In genomic region chr19:10971107-10971715, GRCh38 we compare ENCODE assay signal across 20 cellular contexts.
"Had no signal": no experiment of that assay in that cellular context is flagged by ENCODE, and none has a peak within 500 bp of the region (broad histone marks: within the 10 kb centered on the region; RNA-seq: fewer than 3 reads in every experiment).

No MANE protein-coding gene starts in this region.

- H3K27ac ChIP-seq: foreskin keratinocyte, left lung, spleen, uterus had no signal

- H3K36me3 Mint-ChIP-seq: activated CD8-positive, alpha-beta memory T cell treated with anti-CD3 and anti-CD28 coated beads, Interleukin-2, amount 10 ng/mL, durations not matched to agents 7 days and 5 days; activated naive CD8-positive, alpha-beta T cell had no signal

- H3K36me3 ChIP-seq: left lung, thyroid gland, uterus had no signal

- H3K27ac Mint-ChIP-seq: activated CD4-positive, alpha-beta memory T cell treated with anti-CD3 and anti-CD28 coated beads, Interleukin-2, amount 10 ng/mL, durations not matched to agents 7 days and 5 days; activated CD4-positive, alpha-beta T cell treated with anti-CD3 and anti-CD28 coated beads for 36 hours; activated CD8-positive, alpha-beta memory T cell treated with anti-CD3 and anti-CD28 coated beads, Interleukin-2, amount 10 ng/mL, durations not matched to agents 7 days and 5 days; activated naive CD8-positive, alpha-beta T cell; dendritic cell treated with granulocyte-macrophage colony-stimulating factor and Interleukin-4, amounts not matched to agents 40 ng/mL and 50 ng/mL, for 4 days had no signal

- H3K9me3 ChIP-seq: left lung, spleen, thyroid gland, uterus had no signal

- H3K4me3 ChIP-seq: left lung, spleen, thyroid gland, uterus had no signal

- H3K27me3 ChIP-seq: foreskin keratinocyte, left lung, spleen, thyroid gland, uterus had no signal

- H3K9me3 Mint-ChIP-seq: activated CD4-positive, alpha-beta memory T cell treated with anti-CD3 and anti-CD28 coated beads, Interleukin-2, amount 10 ng/mL, durations not matched to agents 7 days and 5 days; dendritic cell treated with granulocyte-macrophage colony-stimulating factor and Interleukin-4, amounts not matched to agents 40 ng/mL and 50 ng/mL, for 4 days; nephron had no signal

- H3K4me1 ChIP-seq: foreskin keratinocyte had no signal

- H3K4me3 Mint-ChIP-seq: activated CD4-positive, alpha-beta memory T cell treated with anti-CD3 and anti-CD28 coated beads, Interleukin-2, amount 10 ng/mL, durations not matched to agents 7 days and 5 days; activated CD4-positive, alpha-beta T cell treated with anti-CD3 and anti-CD28 coated beads for 36 hours; activated CD8-positive, alpha-beta memory T cell treated with anti-CD3 and anti-CD28 coated beads, Interleukin-2, amount 10 ng/mL, durations not matched to agents 7 days and 5 days; activated naive CD8-positive, alpha-beta T cell; dendritic cell treated with granulocyte-macrophage colony-stimulating factor and Interleukin-4, amounts not matched to agents 40 ng/mL and 50 ng/mL, for 4 days; nephron; stimulated activated naive B cell treated with anti-CD40 and anti-IgM and Interleukin-4, amounts not matched to agents 10 μg/mL and 1 μg/mL and 100 μg/mL, for 72 hours; WTC11 had no signal

- H3K27me3 Mint-ChIP-seq: activated CD4-positive, alpha-beta memory T cell treated with anti-CD3 and anti-CD28 coated beads, Interleukin-2, amount 10 ng/mL, durations not matched to agents 7 days and 5 days; activated CD4-positive, alpha-beta T cell treated with anti-CD3 and anti-CD28 coated beads for 36 hours; activated CD8-positive, alpha-beta memory T cell treated with anti-CD3 and anti-CD28 coated beads, Interleukin-2, amount 10 ng/mL, durations not matched to agents 7 days and 5 days; activated naive CD8-positive, alpha-beta T cell; dendritic cell treated with granulocyte-macrophage colony-stimulating factor and Interleukin-4, amounts not matched to agents 40 ng/mL and 50 ng/mL, for 4 days; stimulated activated naive B cell treated with anti-CD40 and anti-IgM and Interleukin-4, amounts not matched to agents 10 μg/mL and 1 μg/mL and 100 μg/mL, for 72 hours had no signal

- DNase-seq: activated CD4-positive, alpha-beta memory T cell treated with anti-CD3 and anti-CD28 coated beads, Interleukin-2, amount 10 ng/mL, durations not matched to agents 7 days and 5 days; activated CD4-positive, alpha-beta T cell treated with anti-CD3 and anti-CD28 coated beads for 36 hours; activated CD8-positive, alpha-beta memory T cell treated with anti-CD3 and anti-CD28 coated beads, Interleukin-2, amount 10 ng/mL, durations not matched to agents 7 days and 5 days; effector memory CD4-positive, alpha-beta T cell; foreskin keratinocyte; hypothalamus; islet precursor cell; left lung; midbrain; nucleus accumbens; retina; spleen; stimulated activated CD4-positive, alpha-beta T cell treated with anti-CD3 and anti-CD28 coated beads, Interleukin-4, amount 100 ng/mL, for 4 hours; stimulated activated naive B cell treated with anti-CD40 and anti-IgM and Interleukin-4, amounts not matched to agents 10 μg/mL and 1 μg/mL and 100 μg/mL, for 72 hours; thyroid gland; uterus had no signal

- ATAC-seq: activated CD4-positive, alpha-beta T cell treated with anti-CD3 and anti-CD28 coated beads for 36 hours; activated CD8-positive, alpha-beta memory T cell treated with anti-CD3 and anti-CD28 coated beads, Interleukin-2, amount 10 ng/mL, durations not matched to agents 7 days and 5 days; foreskin keratinocyte; left lung; stimulated activated naive B cell treated with anti-CD40 and anti-IgM and Interleukin-4, amounts not matched to agents 10 μg/mL and 1 μg/mL and 100 μg/mL, for 72 hours; WTC11 had no signal
